Comparison of ENCODE assay signal across 2 cellular contexts in genomic region chr3:195265363-195265976, GRCh38.
TF ChIP-seq lines count a peak whose summit lies in the region.

No MANE protein-coding gene starts in this region.

TF ChIP-seq in GM12878, 131 proteins besides CTCF, POLR2A, EP300 and RAD21:
- TF ChIP-seq ZBTB40 (IDR thresholded peaks at IDR 0.05; ENCODE audit: borderline replicate concordance) (no peak), CUX1 (IDR thresholded peaks at IDR 0.05; ENCODE audit: insufficient replicate concordance, low read depth, low read length) (no peak), CHD1 (IDR thresholded peaks at IDR 0.05; ENCODE audit: low read depth, low read length) (no peak), RBBP5 (conservative IDR thresholded peaks at IDR 0.05) (no peak), ZZZ3 (IDR thresholded peaks at IDR 0.05; ENCODE audit: control insufficient read depth, insufficient read length, low read depth) (no peak), WRNIP1 (IDR thresholded peaks at IDR 0.05; ENCODE audit: borderline replicate concordance, low read depth, low read length) (no peak), KAT2A (conservative IDR thresholded peaks at IDR 0.05; ENCODE audit: control insufficient read depth, low read depth, low read length) (no peak), JUNB (IDR thresholded peaks at IDR 0.05) (no peak), YY1 (IDR thresholded peaks at IDR 0.05; ENCODE audit: low read depth, low read length) (no peak)

TF ChIP-seq in H1, 55 proteins besides CTCF, POLR2A, EP300 and RAD21:
- no peak for TF ChIP-seq RFX5 (IDR thresholded peaks at IDR 0.05; ENCODE audit: borderline replicate concordance, low read depth, low read length)
- no peak for TF ChIP-seq TBP (IDR thresholded peaks at IDR 0.05; ENCODE audit: low read depth, low read length)
- no peak for TF ChIP-seq ATF3 (IDR thresholded peaks at IDR 0.05; ENCODE audit: insufficient read depth, low read depth, low read length)
- TF ChIP-seq NANOG (IDR thresholded peaks at IDR 0.05; ENCODE audit: insufficient read depth, low read depth, low read length, poor library complexity, severe bottlenecking): no peak
- no peak for TF ChIP-seq EGR1 (IDR thresholded peaks at IDR 0.05; ENCODE audit: borderline replicate concordance, low read depth, low read length)
- TF ChIP-seq SAP30 (IDR thresholded peaks at IDR 0.05; ENCODE audit: insufficient read depth, insufficient replicate concordance, low read length): no peak
- TF ChIP-seq SP1 (IDR thresholded peaks at IDR 0.05; ENCODE audit: low read depth, low read length): no peak
